Comparison of ENCODE assay signal across 14 cellular contexts in genomic region chr2:181516992-181517391, GRCh38.
"Had no signal": no experiment of that assay in that cellular context is flagged by ENCODE, and none has a peak within 500 bp of the region (broad histone marks: within the 10 kb centered on the region; RNA-seq: fewer than 3 reads in every experiment).

No MANE protein-coding gene starts in this region.

- H3K4me3 ChIP-seq: lower lobe of right lung, psoas muscle, SJSA1, upper lobe of left lung had no signal

- H3K27ac ChIP-seq: lower lobe of right lung, psoas muscle, SJSA1, upper lobe of left lung, VCaP had no signal

- H3K27ac Mint-ChIP-seq: dendritic cell treated with granulocyte-macrophage colony-stimulating factor and Interleukin-4, amounts not matched to agents 40 ng/mL and 50 ng/mL, for 4 days; nephron had no signal

- H3K4me3 Mint-ChIP-seq: activated CD4-positive, alpha-beta T cell treated with anti-CD3 and anti-CD28 coated beads for 36 hours; dendritic cell treated with granulocyte-macrophage colony-stimulating factor and Interleukin-4, amounts not matched to agents 40 ng/mL and 50 ng/mL, for 4 days; nephron had no signal

- H3K4me1 Mint-ChIP-seq: nephron had no signal

- H3K9me3 ChIP-seq: lower lobe of right lung, psoas muscle, SJSA1, upper lobe of left lung had no signal

- H3K4me1 ChIP-seq: lower lobe of right lung, psoas muscle, SJSA1 had no signal

- ATAC-seq: activated CD4-positive, alpha-beta T cell treated with anti-CD3 and anti-CD28 coated beads for 36 hours; psoas muscle; sciatic nerve had no signal

- H3K36me3 ChIP-seq: upper lobe of left lung had no signal

- H3K9me3 Mint-ChIP-seq: dendritic cell treated with granulocyte-macrophage colony-stimulating factor and Interleukin-4, amounts not matched to agents 40 ng/mL and 50 ng/mL, for 4 days; nephron had no signal

- H3K27me3 Mint-ChIP-seq: activated CD4-positive, alpha-beta T cell treated with anti-CD3 and anti-CD28 coated beads for 36 hours; dendritic cell treated with granulocyte-macrophage colony-stimulating factor and Interleukin-4, amounts not matched to agents 40 ng/mL and 50 ng/mL, for 4 days had no signal

- DNase-seq: activated CD4-positive, alpha-beta T cell treated with anti-CD3 and anti-CD28 coated beads for 36 hours; activated CD8-positive, alpha-beta memory T cell treated with anti-CD3 and anti-CD28 coated beads for 24 hours; activated gamma-delta T cell; lower lobe of right lung; psoas muscle; stimulated activated CD4-positive, alpha-beta T cell treated with anti-CD3 and anti-CD28 coated beads, Interleukin-2, amount 100 ng/mL, for 24 hours; stimulated activated naive CD4-positive, alpha-beta T cell treated with Interleukin-2 at 50 U/mL for 16 hours; SW 1271; upper lobe of left lung had no signal

- H3K27me3 ChIP-seq: SJSA1, upper lobe of left lung had no signal
